Comparison of ENCODE assay signal across 15 cellular contexts in the genomic region with DNA sequence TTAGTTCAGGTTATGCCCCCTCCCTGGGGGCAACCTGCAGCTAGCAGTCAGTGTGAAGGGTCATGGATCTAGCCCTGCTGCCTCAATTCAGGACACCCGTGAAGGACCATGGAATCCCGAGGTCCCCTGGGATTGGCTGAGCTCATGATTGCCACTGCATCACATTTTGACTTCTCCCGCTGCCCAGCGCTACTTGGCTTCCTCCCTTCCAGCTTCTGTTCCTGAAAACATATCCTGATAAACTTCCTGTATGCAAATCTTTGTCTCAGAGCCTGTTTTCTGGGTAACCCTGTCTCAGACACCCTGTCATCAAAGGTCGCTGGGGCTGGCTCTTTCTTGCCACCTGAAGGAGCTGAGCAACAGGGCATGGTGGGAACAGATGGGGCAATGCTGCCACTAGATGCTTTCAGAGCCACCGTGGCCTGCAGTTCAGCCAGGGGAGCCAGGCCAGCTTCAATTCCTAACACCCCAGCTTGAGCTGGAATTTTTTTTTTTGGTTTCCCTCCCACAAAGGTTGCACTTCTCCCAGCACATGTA.
DNase-seq lines count a peak whose midpoint lies in the region; ATAC-seq, FAIRE-seq and TF ChIP-seq lines count a peak whose summit lies in the region.
"Had no signal": no experiment of that assay in that cellular context is flagged by ENCODE, and none has a peak within 500 bp of the region (broad histone marks: within the 10 kb centered on the region; RNA-seq: fewer than 3 reads in every experiment).

No MANE protein-coding gene starts in this region.

- dilution Hi-C loops in endothelial cell of umbilical vein (cut with MboI; ENCODE audit: extremely low pct_ligation_motif_present, low sequenced_read_pairs): no loop called here

- H3K36me3 ChIP-seq in endothelial cell of umbilical vein (ENCODE audit: control insufficient read depth in 2 of 2, extremely low read depth in 1 of 2, insufficient read depth in 2 of 2, low read length in 2 of 2) (no peaks in the 10 kb centered on the region), upper lobe of right lung (no peaks in the 10 kb centered on the region)
- H3K36me3 ChIP-seq: HAP-1 had no signal

- H3K4me1 ChIP-seq in right cardiac atrium (ENCODE audit: control insufficient read depth, insufficient read depth, low read length) (no peaks in the 10 kb centered on the region), endothelial cell of umbilical vein (ENCODE audit: control insufficient read depth, extremely low read depth, insufficient read depth, low read length) (peaks cover 13% of the 10 kb centered on the region), upper lobe of right lung (no peaks in the 10 kb centered on the region)
- H3K4me1 ChIP-seq: HAP-1 had no signal

- peaks cover 7% of the 10 kb centered on the region for H3K27me3 Mint-ChIP-seq in activated B cell treated with CpG ODN at 0.5 μM for 24 hours

- peaks cover 19% of the 10 kb centered on the region for H3K4me1 Mint-ChIP-seq in activated B cell treated with CpG ODN at 0.5 μM for 24 hours

- no peaks in the 10 kb centered on the region for H4K20me1 ChIP-seq in endothelial cell of umbilical vein (replicated peaks; ENCODE audit: control insufficient read depth, extremely low read depth, insufficient read depth, low read length)

- no peaks in the 10 kb centered on the region for H3K36me3 Mint-ChIP-seq in activated B cell treated with CpG ODN at 0.5 μM for 24 hours (ENCODE audit: low read depth)
- H3K36me3 Mint-ChIP-seq: CD8-positive, alpha-beta T cell had no signal

- FAIRE-seq in endothelial cell of umbilical vein (lab: Jason Lieb, UNC): peak; percentile 37

- H3K9me3 ChIP-seq in right cardiac atrium (ENCODE audit: control insufficient read depth, low read length) (no peaks in the 10 kb centered on the region), endothelial cell of umbilical vein (replicated peaks; ENCODE audit: control insufficient read depth, insufficient read depth, low read length) (no peaks in the 10 kb centered on the region), upper lobe of right lung (no peaks in the 10 kb centered on the region)
- H3K9me3 ChIP-seq: HAP-1 had no signal

- no TSS peak for BruUV-seq in endothelial cell of umbilical vein (replicated peaks; lab: Mats Ljungman, UMichigan)

- WGBS in right cardiac atrium: 48% methylated on average over 6 of the region's 6 CpGs

- H3K4me3 Mint-ChIP-seq in activated B cell treated with CpG ODN at 0.5 μM for 24 hours: peak overlapping the region; percentile 8
- H3K4me3 Mint-ChIP-seq: CD8-positive, alpha-beta T cell had no signal

- no peaks in the 10 kb centered on the region for H3K9me1 ChIP-seq in endothelial cell of umbilical vein (replicated peaks; ENCODE audit: control insufficient read depth, extremely low read depth, insufficient read depth, low read length)

- H3K27ac ChIP-seq in right cardiac atrium (ENCODE audit: low read length) (no peak overlapping the region), endothelial cell of umbilical vein (ENCODE audit: insufficient read depth, low read depth, low read length) (no peak overlapping the region), upper lobe of right lung (no peak overlapping the region)

- CTCF ChIA-PET in activated B cell treated with CpG ODN at 0.5 μM for 24 hours (lab: Charles Lee): interaction anchor here (0.9 to 1.1 kb wide), 2 partner anchors 181 to 367 kb away, joined by 3 read pairs; no protein-coding TSS in a partner anchor
- CTCF ChIA-PET in endothelial cell of umbilical vein (lab: Charles Lee): interaction anchor here (0.6 to 2.9 kb wide), 18 partner anchors 11 to 366 kb away, joined by 3 to 19 read pairs (median 4); no protein-coding TSS in a partner anchor

- H3K27me3 ChIP-seq in right cardiac atrium (ENCODE audit: control insufficient read depth, insufficient read depth): no peaks in the 10 kb centered on the region
- no peaks in the 10 kb centered on the region for H3K27me3 ChIP-seq in endothelial cell of umbilical vein (ENCODE audit: control insufficient read depth in 2 of 2, insufficient read depth in 2 of 2, low read length in 2 of 2)
- no peaks in the 10 kb centered on the region for H3K27me3 ChIP-seq in upper lobe of right lung

- H3K9me3 Mint-ChIP-seq in activated B cell treated with CpG ODN at 0.5 μM for 24 hours: no peaks in the 10 kb centered on the region
- H3K9me3 Mint-ChIP-seq: CD8-positive, alpha-beta T cell had no signal

- TF ChIP-seq CTCF in activated B cell treated with CpG ODN at 0.5 μM for 24 hours (IDR thresholded peaks at IDR 0.05): no peak
- TF ChIP-seq CTCF in endothelial cell of umbilical vein (IDR thresholded peaks at IDR 0.05; ENCODE audit: extremely low read depth in 1 of 2, insufficient read depth in 1 of 2, low read depth in 1 of 2, low read length in 2 of 2): no peak
- TF ChIP-seq CTCF in upper lobe of right lung (IDR thresholded peaks at IDR 0.05): no peak

- H3K4me3 ChIP-seq in right cardiac atrium (ENCODE audit: low read length) (no peak overlapping the region), endothelial cell of umbilical vein (replicated peaks in 1 of 3; ENCODE audit: insufficient read depth in 1 of 3, low read depth in 1 of 3, low read length in 3 of 3) (no peak overlapping the region), upper lobe of right lung (no peak overlapping the region)
- H3K4me3 ChIP-seq: HAP-1 had no signal

- DNase-seq in cardiac septum (ENCODE audit: low spot score) (peak; percentile 63), right cardiac atrium (no peak), activated B cell treated with CpG ODN at 0.5 μM for 24 hours (no peak), endothelial cell of umbilical vein (ENCODE audit: low read depth, low spot score) (peak; percentile 11), upper lobe of right lung (peak; percentile 26), GF-D8 (lab: John Stamatoyannopoulos, UW) (no peak), NCI-H1694 (lab: John Stamatoyannopoulos, UW) (no peak), NCI-H1694 treated with DMSO at 0.1 percent for 48 hours (lab: John Stamatoyannopoulos, UW) (no peak)
- DNase-seq: CD8-positive, alpha-beta T cell; DND-41; NCI-H1436; NCI-H345; SHP77 treated with DMSO at 0.1 percent for 48 hours had no signal

- H3K9ac ChIP-seq in endothelial cell of umbilical vein (replicated peaks; ENCODE audit: extremely low read depth, insufficient read depth, low read length): no peak overlapping the region

- H3K79me2 ChIP-seq in endothelial cell of umbilical vein (ENCODE audit: control insufficient read depth, insufficient read depth, low read length): no peaks in the 10 kb centered on the region

- peak overlapping the region; percentile 15 for H3K4me2 ChIP-seq in endothelial cell of umbilical vein (ENCODE audit: insufficient read depth, low read length)

- H2AFZ ChIP-seq in endothelial cell of umbilical vein (ENCODE audit: low read depth, low read length): peak overlapping the region; percentile 52

- TF ChIP-seq POLR2A in endothelial cell of umbilical vein (IDR thresholded peaks at IDR 0.05; ENCODE audit: low read depth, low read length): no peak

- no peak overlapping the region for H3K27ac Mint-ChIP-seq in activated B cell treated with CpG ODN at 0.5 μM for 24 hours
- H3K27ac Mint-ChIP-seq: CD8-positive, alpha-beta T cell had no signal

- POLR2A ChIA-PET in activated B cell treated with CpG ODN at 0.5 μM for 24 hours (lab: Charles Lee): interaction anchor here (0.7 to 0.8 kb wide), 2 partner anchors 28 to 94 kb away, joined by 3 read pairs; no protein-coding TSS in a partner anchor
- POLR2A ChIA-PET in endothelial cell of umbilical vein (lab: Charles Lee): no interaction called here

- intact Hi-C loops in cardiac septum (cut with DNase I): no loop called here
- intact Hi-C loops in right cardiac atrium (cut with DNase I): no loop called here
- intact Hi-C loops in activated B cell treated with CpG ODN at 0.5 μM for 24 hours (cut with micrococcal nuclease): no loop called here
- intact Hi-C loops in endothelial cell of umbilical vein (cut with micrococcal nuclease): loop anchor here (1.0 kb wide), 1 partner anchor 94 kb away; no protein-coding TSS in a partner anchor
- intact Hi-C loops in upper lobe of right lung (cut with DNase I): no loop called here

- no peak for ATAC-seq in right cardiac atrium
- no peak for ATAC-seq in activated B cell treated with CpG ODN at 0.5 μM for 24 hours (ENCODE audit: low read depth)
- no peak for ATAC-seq in upper lobe of right lung
- ATAC-seq: CD8-positive, alpha-beta T cell; Panc1 had no signal

TF ChIP-seq in endothelial cell of umbilical vein, 7 proteins besides CTCF, POLR2A, EP300 and RAD21:
- TF ChIP-seq MAX (IDR thresholded peaks at IDR 0.05; ENCODE audit: insufficient read depth, insufficient read length) (no peak), EZH2 (IDR thresholded peaks at IDR 0.05; ENCODE audit: borderline replicate concordance, low read depth, low read length, severe bottlenecking) (no peak), POLR2AphosphoS5 (IDR thresholded peaks at IDR 0.05; ENCODE audit: insufficient read depth, low read depth, low read length) (no peak), JUN (IDR thresholded peaks at IDR 0.05; ENCODE audit: borderline replicate concordance, insufficient read depth, insufficient read length, low read depth) (no peak), MYC (IDR thresholded peaks at IDR 0.05; ENCODE audit: low read depth, low read length) (no peak), FOS (IDR thresholded peaks at IDR 0.05; ENCODE audit: borderline replicate concordance, insufficient read depth, low read length) (no peak), GATA2 (IDR thresholded peaks at IDR 0.05; ENCODE audit: insufficient read depth, insufficient read length, low read depth, low read length) (no peak)

Comparison
In these comparisons a context has a peak if more than half of its experiments do, and no peak if none do; other contexts are left out.
1. DNase-seq: peak in cardiac septum (single experiment), endothelial cell of umbilical vein (single experiment) and upper lobe of right lung (single experiment); none in right cardiac atrium (0 of 3), activated B cell treated with CpG ODN at 0.5 μM for 24 hours (single experiment), GF-D8 (single experiment), NCI-H1694 (single experiment) and NCI-H1694 treated with DMSO at 0.1 percent for 48 hours (single experiment).